22 cellular contexts compared by ENCODE assay signal in genomic region chr6:118752803-118753202, GRCh38.
"Had no signal": no experiment of that assay in that cellular context is flagged by ENCODE, and none has a peak within 500 bp of the region (broad histone marks: within the 10 kb centered on the region; RNA-seq: fewer than 3 reads in every experiment).

No MANE protein-coding gene starts in this region.

- H3K27ac Mint-ChIP-seq: memory B cell; nephron; stimulated activated naive B cell treated with anti-CD40 and anti-IgM and Interleukin-4, amounts not matched to agents 10 μg/mL and 1 μg/mL and 100 μg/mL, for 72 hours had no signal

- ATAC-seq: naive thymus-derived CD8-positive, alpha-beta T cell; pancreas; psoas muscle; right lobe of liver; stimulated activated naive B cell treated with anti-CD40 and anti-IgM and Interleukin-4, amounts not matched to agents 10 μg/mL and 1 μg/mL and 100 μg/mL, for 72 hours; stimulated activated naive CD8-positive, alpha-beta T cell treated with anti-CD3 and anti-CD28 coated beads, Interleukin-15, Interleukin-2, amounts not matched to agents 100 U/mL and 50 U/mL, for 24 hours; upper lobe of right lung had no signal

- DNase-seq: hippocampal formation; left ventricle myocardium inferior; naive thymus-derived CD8-positive, alpha-beta T cell; pancreas; psoas muscle; right lobe of liver; stimulated activated CD4-positive, alpha-beta T cell treated with anti-CD3 and anti-CD28 coated beads, Interleukin-12 subunit alpha, Interleukin-12 subunit beta, amount 100 ng/mL, for 4 hours; stimulated activated CD4-positive, alpha-beta T cell treated with anti-CD3 and anti-CD28 coated beads, Interleukin-15, amount 100 ng/mL, for 24 hours; stimulated activated CD4-positive, alpha-beta T cell treated with anti-CD3 and anti-CD28 coated beads, Interleukin-2, amount 100 ng/mL, for 24 hours; stimulated activated CD4-positive, alpha-beta T cell treated with anti-CD3 and anti-CD28 coated beads, Interleukin-4, amount 100 ng/mL, for 1 hour; stimulated activated naive B cell treated with anti-CD40 and anti-IgM and Interleukin-4, amounts not matched to agents 10 μg/mL and 1 μg/mL and 100 μg/mL, for 72 hours; stimulated activated naive CD8-positive, alpha-beta T cell treated with anti-CD3 and anti-CD28 coated beads, Interleukin-15, Interleukin-2, amounts not matched to agents 100 U/mL and 50 U/mL, for 24 hours; stomach; tibial artery; trophoblast cell; upper lobe of right lung had no signal

- H3K4me3 ChIP-seq: left ventricle myocardium inferior, lung, pancreas, psoas muscle, right atrium auricular region, right lobe of liver, skin epidermis, stomach, thoracic aorta, tibial artery, upper lobe of right lung had no signal

- H3K36me3 ChIP-seq: left ventricle myocardium inferior, pancreas, right atrium auricular region, right lobe of liver, stomach, thoracic aorta, tibial artery, upper lobe of right lung had no signal

- H3K27ac ChIP-seq: left ventricle myocardium inferior, pancreas, psoas muscle, right atrium auricular region, right lobe of liver, skin epidermis, stomach, thoracic aorta, tibial artery, upper lobe of right lung had no signal

- H3K4me3 Mint-ChIP-seq: memory B cell; naive thymus-derived CD8-positive, alpha-beta T cell; nephron; stimulated activated naive B cell treated with anti-CD40 and anti-IgM and Interleukin-4, amounts not matched to agents 10 μg/mL and 1 μg/mL and 100 μg/mL, for 72 hours had no signal

- H3K4me1 ChIP-seq: right lobe of liver had no signal

- H3K27me3 ChIP-seq: pancreas, right atrium auricular region, right lobe of liver, stomach, tibial artery, upper lobe of right lung had no signal

- H3K27me3 Mint-ChIP-seq: naive thymus-derived CD8-positive, alpha-beta T cell; stimulated activated naive B cell treated with anti-CD40 and anti-IgM and Interleukin-4, amounts not matched to agents 10 μg/mL and 1 μg/mL and 100 μg/mL, for 72 hours had no signal

- H3K36me3 Mint-ChIP-seq: memory B cell; naive thymus-derived CD8-positive, alpha-beta T cell; stimulated activated naive B cell treated with anti-CD40 and anti-IgM and Interleukin-4, amounts not matched to agents 10 μg/mL and 1 μg/mL and 100 μg/mL, for 72 hours had no signal

- H3K9me3 ChIP-seq: left ventricle myocardium inferior, pancreas, psoas muscle, right atrium auricular region, right lobe of liver, stomach, thoracic aorta, tibial artery, upper lobe of right lung had no signal

- H3K9me3 Mint-ChIP-seq: nephron had no signal
